Comparison of ENCODE assay signal across 26 cellular contexts in genomic region chr19:29974701-29975100, GRCh38. TPM values are rescaled to one million over a fixed set of nuclear protein-coding genes. Genes with fewer than 3 reads are reported as not detected.
DNase-seq lines count a peak whose midpoint lies in the region; ATAC-seq, FAIRE-seq and TF ChIP-seq lines count a peak whose summit lies in the region.
"Had no signal": no experiment of that assay in that cellular context is flagged by ENCODE, and none has a peak within 500 bp of the region (broad histone marks: within the 10 kb centered on the region; RNA-seq: fewer than 3 reads in every experiment).

No MANE protein-coding gene starts in this region.

- peak overlapping the region; percentile 20 for H3K27ac Mint-ChIP-seq in activated T-cell treated with anti-CD3 and anti-CD28 coated beads, Interleukin-2, amount 50 U/mL, for 72 hours
- H3K27ac Mint-ChIP-seq: CD14-positive monocyte; CD4-positive, alpha-beta memory T cell; CD4-positive, CD25-positive, alpha-beta regulatory T cell had no signal

- no peaks in the 10 kb centered on the region for H3K27me3 Mint-ChIP-seq in activated T-cell treated with anti-CD3 and anti-CD28 coated beads, Interleukin-2, amount 50 U/mL, for 72 hours (ENCODE audit: low read depth)
- H3K27me3 Mint-ChIP-seq: CD4-positive, alpha-beta memory T cell; CD4-positive, CD25-positive, alpha-beta regulatory T cell; CD8-positive, alpha-beta memory T cell had no signal

- no peaks in the 10 kb centered on the region for H3K27me3 ChIP-seq in left lung
- H3K27me3 ChIP-seq: BE2C, BLaER1 had no signal

- FAIRE-seq in GM12892 (lab: Jason Lieb, UNC) (peak; percentile 70), H54 (lab: Jason Lieb, UNC) (peak; percentile 72)
- FAIRE-seq: A204.1, GM12878, GM19239 had no signal

- H3K9me3 ChIP-seq in left lung = no peaks in the 10 kb centered on the region
- H3K9me3 ChIP-seq: BE2C had no signal

- no peak for ATAC-seq in activated T-cell treated with anti-CD3 and anti-CD28 coated beads, Interleukin-2, amount 50 U/mL, for 72 hours (replicated peaks in 1 of 2)
- ATAC-seq in left lung = no peak
- ATAC-seq: GM12878 had no signal

- no peaks in the 10 kb centered on the region for H3K36me3 Mint-ChIP-seq in activated T-cell treated with anti-CD3 and anti-CD28 coated beads, Interleukin-2, amount 50 U/mL, for 72 hours (ENCODE audit: insufficient read depth in 2 of 2)
- H3K36me3 Mint-ChIP-seq: CD14-positive monocyte; CD4-positive, alpha-beta memory T cell had no signal

- peaks cover 46% of the 10 kb centered on the region for H3K4me1 Mint-ChIP-seq in activated T-cell treated with anti-CD3 and anti-CD28 coated beads, Interleukin-2, amount 50 U/mL, for 72 hours (ENCODE audit: low read depth)

- TF ChIP-seq CTCF in left lung (IDR thresholded peaks at IDR 0.05) = no peak

- H3K36me3 ChIP-seq in left lung = no peaks in the 10 kb centered on the region
- H3K36me3 ChIP-seq: BE2C had no signal

- TF ChIP-seq POLR2A in GM12892 (IDR thresholded peaks at IDR 0.05; ENCODE audit: low read depth, low read length) (no peak), H54 (IDR thresholded peaks at IDR 0.05; ENCODE audit: low read depth, low read length) (no peak)

- DNase-seq in activated T-cell treated with anti-CD3 and anti-CD28 coated beads, Interleukin-2, amount 50 U/mL, for 72 hours = no peak
- no peak for DNase-seq in activated T-cell treated with anti-CD3 and anti-CD28 coated beads, Interleukin-2, amount 50 U/mL, for 48 hours
- DNase-seq in GM12892 (ENCODE audit: insufficient read length) = no peak
- DNase-seq in H54 (ENCODE audit: insufficient read length, low spot score) = no peak
- DNase-seq in left lung = no peak
- no peak for DNase-seq in NCI-H510A treated with DMSO at 0.1 percent for 48 hours (lab: John Stamatoyannopoulos, UW)
- DNase-seq: 8988T; ACHN; BE2C; C1 segment of cervical spinal cord; CD4-positive, alpha-beta memory T cell; CD4-positive, CD25-positive, alpha-beta regulatory T cell; CD8-positive, alpha-beta memory T cell; COR-L47; DMS 273 treated with DMSO at 0.1 percent for 48 hours; DMS153; DMS53; DMS79; DND-41; EL; GDM1 had no signal

- intact Hi-C loops in left lung (cut with DNase I) = no loop called here

- H3K4me1 ChIP-seq in left lung = peaks cover 5 to 15% of the 10 kb centered on the region in 2 donors

- H3K27ac ChIP-seq in left lung = no peak overlapping the region
- H3K27ac ChIP-seq: BLaER1 had no signal

- H3K4me3 ChIP-seq in left lung = no peak overlapping the region
- H3K4me3 ChIP-seq: BLaER1, GM12878 had no signal

- no peaks in the 10 kb centered on the region for H3K9me3 Mint-ChIP-seq in activated T-cell treated with anti-CD3 and anti-CD28 coated beads, Interleukin-2, amount 50 U/mL, for 72 hours
- H3K9me3 Mint-ChIP-seq: CD14-positive monocyte; CD4-positive, CD25-positive, alpha-beta regulatory T cell; CD8-positive, alpha-beta memory T cell had no signal

- H3K4me3 Mint-ChIP-seq in activated T-cell treated with anti-CD3 and anti-CD28 coated beads, Interleukin-2, amount 50 U/mL, for 72 hours = no peak overlapping the region
- H3K4me3 Mint-ChIP-seq: CD14-positive monocyte; CD4-positive, alpha-beta memory T cell; CD8-positive, alpha-beta memory T cell had no signal

RNA-seq across cellular contexts. Expression of gene URI1, which starts 32.7 kb away (rescaled TPM):
- total RNA-seq in activated T-cell treated with anti-CD3 and anti-CD28 coated beads, Interleukin-2, amount 50 U/mL, for 72 hours = 10 to 100 TPM; 63.6 to 74.6 TPM
- 50.5 TPM for polyA plus RNA-seq in GM12892 (2012; ENCODE audit: missing spikeins)
- total RNA-seq in left lung = 10 to 100 TPM; 36.3 to 47.6 TPM
